In the genomic region with DNA sequence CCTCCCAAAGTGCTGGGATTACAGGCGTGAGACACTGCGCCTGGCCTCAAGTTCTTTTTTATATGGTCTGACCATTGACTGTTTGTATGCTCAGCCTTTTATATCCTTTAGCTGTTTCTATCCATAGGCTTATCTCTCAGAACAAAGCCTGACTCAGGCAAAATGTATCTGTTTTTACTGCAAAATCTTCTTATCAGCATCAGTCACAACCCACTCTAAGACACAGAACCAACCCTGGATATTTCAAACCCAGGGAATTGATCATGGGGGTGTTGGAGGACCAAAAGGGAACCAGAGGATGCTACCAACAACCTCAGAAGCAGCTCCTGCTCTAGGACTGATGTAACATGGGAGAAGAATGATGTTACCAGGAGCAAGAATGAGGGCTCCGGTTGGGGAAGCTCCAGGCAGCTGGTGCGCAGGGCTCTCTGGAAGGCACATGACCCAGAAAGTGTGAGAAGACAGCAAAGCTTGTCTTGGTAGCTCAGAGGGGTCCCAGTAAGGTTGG, we compare ENCODE assay signal across 1 cellular context.
TF ChIP-seq lines count a peak whose summit lies in the region.

No MANE protein-coding gene starts in this region.

TF ChIP-seq in K562, 482 proteins besides CTCF, POLR2A, EP300 and RAD21 (continued from another document and continues in another):
- TF ChIP-seq, protein P1, sequence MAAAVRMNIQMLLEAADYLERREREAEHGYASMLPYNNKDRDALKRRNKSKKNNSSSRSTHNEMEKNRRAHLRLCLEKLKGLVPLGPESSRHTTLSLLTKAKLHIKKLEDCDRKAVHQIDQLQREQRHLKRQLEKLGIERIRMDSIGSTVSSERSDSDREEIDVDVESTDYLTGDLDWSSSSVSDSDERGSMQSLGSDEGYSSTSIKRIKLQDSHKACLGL (CRISPR knock-in tag; IDR thresholded peaks at IDR 0.05; ENCODE audit: borderline replicate concordance, poor library complexity, severe bottlenecking), result no peak
- TF ChIP-seq CBX5 (IDR thresholded peaks at IDR 0.05; ENCODE audit: borderline replicate concordance, low read depth), result no peak
- TF ChIP-seq RHOXF2B (CRISPR knock-in tag; conservative IDR thresholded peaks at IDR 0.05), result no peak
- TF ChIP-seq HDGF (IDR thresholded peaks at IDR 0.05), result no peak
- TF ChIP-seq, protein P2, sequence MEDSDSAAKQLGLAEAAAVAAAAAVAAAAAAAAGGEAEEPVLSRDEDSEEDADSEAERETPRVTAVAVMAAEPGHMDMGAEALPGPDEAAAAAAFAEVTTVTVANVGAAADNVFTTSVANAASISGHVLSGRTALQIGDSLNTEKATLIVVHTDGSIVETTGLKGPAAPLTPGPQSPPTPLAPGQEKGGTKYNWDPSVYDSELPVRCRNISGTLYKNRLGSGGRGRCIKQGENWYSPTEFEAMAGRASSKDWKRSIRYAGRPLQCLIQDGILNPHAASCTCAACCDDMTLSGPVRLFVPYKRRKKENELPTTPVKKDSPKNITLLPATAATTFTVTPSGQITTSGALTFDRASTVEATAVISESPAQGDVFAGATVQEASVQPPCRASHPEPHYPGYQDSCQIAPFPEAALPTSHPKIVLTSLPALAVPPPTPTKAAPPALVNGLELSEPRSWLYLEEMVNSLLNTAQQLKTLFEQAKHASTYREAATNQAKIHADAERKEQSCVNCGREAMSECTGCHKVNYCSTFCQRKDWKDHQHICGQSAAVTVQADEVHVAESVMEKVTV (CRISPR knock-in tag; IDR thresholded peaks at IDR 0.05), result no peak
- TF ChIP-seq, protein P3, sequence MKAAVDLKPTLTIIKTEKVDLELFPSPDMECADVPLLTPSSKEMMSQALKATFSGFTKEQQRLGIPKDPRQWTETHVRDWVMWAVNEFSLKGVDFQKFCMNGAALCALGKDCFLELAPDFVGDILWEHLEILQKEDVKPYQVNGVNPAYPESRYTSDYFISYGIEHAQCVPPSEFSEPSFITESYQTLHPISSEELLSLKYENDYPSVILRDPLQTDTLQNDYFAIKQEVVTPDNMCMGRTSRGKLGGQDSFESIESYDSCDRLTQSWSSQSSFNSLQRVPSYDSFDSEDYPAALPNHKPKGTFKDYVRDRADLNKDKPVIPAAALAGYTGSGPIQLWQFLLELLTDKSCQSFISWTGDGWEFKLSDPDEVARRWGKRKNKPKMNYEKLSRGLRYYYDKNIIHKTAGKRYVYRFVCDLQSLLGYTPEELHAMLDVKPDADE (conservative IDR thresholded peaks at IDR 0.05; ENCODE audit: control insufficient read depth, low read depth, low read length), result no peak
- no peak for TF ChIP-seq ZNF583 (CRISPR knock-in tag; IDR thresholded peaks at IDR 0.05)
- peak; percentile 89 for TF ChIP-seq CEBPG (CRISPR knock-in tag; IDR thresholded peaks at IDR 0.05)
- peak; percentile 42 to 92; a peak in 2 of 4 replicates for TF ChIP-seq CEBPG (tag; conservative IDR thresholded peaks at IDR 0.05 in 1 of 2, IDR thresholded peaks at IDR 0.05 in 1 of 2)
- no peak for TF ChIP-seq NR3C1 (CRISPR knock-in tag; IDR thresholded peaks at IDR 0.05)
- TF ChIP-seq HEY1 (CRISPR knock-in tag; IDR thresholded peaks at IDR 0.05; ENCODE audit: borderline replicate concordance), result no peak
- no peak for TF ChIP-seq SMARCB1 (IDR thresholded peaks at IDR 0.05; ENCODE audit: insufficient read length, low read depth)
- TF ChIP-seq ZNF146 (CRISPR knock-in tag; IDR thresholded peaks at IDR 0.05; ENCODE audit: unreplicated experiment), result no peak
- TF ChIP-seq ASH1L (IDR thresholded peaks at IDR 0.05; ENCODE audit: borderline replicate concordance, low read depth, partially characterized antibody), result no peak
- no peak for TF ChIP-seq LARP7 (IDR thresholded peaks at IDR 0.05)
- TF ChIP-seq, protein P4, sequence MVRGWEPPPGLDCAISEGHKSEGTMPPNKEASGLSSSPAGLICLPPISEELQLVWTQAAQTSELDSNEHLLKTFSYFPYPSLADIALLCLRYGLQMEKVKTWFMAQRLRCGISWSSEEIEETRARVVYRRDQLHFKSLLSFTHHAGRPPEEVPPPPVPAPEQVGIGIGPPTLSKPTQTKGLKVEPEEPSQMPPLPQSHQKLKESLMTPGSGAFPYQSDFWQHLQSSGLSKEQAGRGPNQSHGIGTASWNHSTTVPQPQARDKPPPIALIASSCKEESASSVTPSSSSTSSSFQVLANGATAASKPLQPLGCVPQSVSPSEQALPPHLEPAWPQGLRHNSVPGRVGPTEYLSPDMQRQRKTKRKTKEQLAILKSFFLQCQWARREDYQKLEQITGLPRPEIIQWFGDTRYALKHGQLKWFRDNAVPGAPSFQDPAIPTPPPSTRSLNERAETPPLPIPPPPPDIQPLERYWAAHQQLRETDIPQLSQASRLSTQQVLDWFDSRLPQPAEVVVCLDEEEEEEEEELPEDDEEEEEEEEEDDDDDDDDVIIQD (CRISPR knock-in tag; IDR thresholded peaks at IDR 0.05), result no peak
- TF ChIP-seq ZNF436 (CRISPR knock-in tag; IDR thresholded peaks at IDR 0.05), result no peak
- TF ChIP-seq HNRNPK (IDR thresholded peaks at IDR 0.05; ENCODE audit: low read depth, low read length, poor library complexity, severe bottlenecking), result no peak
- TF ChIP-seq TEAD1 (CRISPR knock-in tag; IDR thresholded peaks at IDR 0.05), result no peak
- TF ChIP-seq, protein P5, sequence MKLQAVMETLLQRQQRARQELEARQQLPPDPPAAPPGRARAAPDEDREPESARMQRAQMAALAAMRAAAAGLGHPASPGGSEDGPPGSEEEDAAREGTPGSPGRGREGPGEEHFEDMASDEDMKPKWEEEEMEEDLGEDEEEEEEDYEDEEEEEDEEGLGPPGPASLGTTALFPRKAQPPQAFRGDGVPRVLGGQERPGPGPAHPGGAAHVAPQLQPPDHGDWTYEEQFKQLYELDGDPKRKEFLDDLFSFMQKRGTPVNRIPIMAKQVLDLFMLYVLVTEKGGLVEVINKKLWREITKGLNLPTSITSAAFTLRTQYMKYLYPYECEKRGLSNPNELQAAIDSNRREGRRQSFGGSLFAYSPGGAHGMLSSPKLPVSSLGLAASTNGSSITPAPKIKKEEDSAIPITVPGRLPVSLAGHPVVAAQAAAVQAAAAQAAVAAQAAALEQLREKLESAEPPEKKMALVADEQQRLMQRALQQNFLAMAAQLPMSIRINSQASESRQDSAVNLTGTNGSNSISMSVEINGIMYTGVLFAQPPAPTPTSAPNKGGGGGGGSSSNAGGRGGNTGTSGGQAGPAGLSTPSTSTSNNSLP (IDR thresholded peaks at IDR 0.05; ENCODE audit: borderline replicate concordance, low read depth, low read length), result 0 out of 2 replicates have a peak, but pooled peaks have one; percentile 66
- TF ChIP-seq, protein P6, sequence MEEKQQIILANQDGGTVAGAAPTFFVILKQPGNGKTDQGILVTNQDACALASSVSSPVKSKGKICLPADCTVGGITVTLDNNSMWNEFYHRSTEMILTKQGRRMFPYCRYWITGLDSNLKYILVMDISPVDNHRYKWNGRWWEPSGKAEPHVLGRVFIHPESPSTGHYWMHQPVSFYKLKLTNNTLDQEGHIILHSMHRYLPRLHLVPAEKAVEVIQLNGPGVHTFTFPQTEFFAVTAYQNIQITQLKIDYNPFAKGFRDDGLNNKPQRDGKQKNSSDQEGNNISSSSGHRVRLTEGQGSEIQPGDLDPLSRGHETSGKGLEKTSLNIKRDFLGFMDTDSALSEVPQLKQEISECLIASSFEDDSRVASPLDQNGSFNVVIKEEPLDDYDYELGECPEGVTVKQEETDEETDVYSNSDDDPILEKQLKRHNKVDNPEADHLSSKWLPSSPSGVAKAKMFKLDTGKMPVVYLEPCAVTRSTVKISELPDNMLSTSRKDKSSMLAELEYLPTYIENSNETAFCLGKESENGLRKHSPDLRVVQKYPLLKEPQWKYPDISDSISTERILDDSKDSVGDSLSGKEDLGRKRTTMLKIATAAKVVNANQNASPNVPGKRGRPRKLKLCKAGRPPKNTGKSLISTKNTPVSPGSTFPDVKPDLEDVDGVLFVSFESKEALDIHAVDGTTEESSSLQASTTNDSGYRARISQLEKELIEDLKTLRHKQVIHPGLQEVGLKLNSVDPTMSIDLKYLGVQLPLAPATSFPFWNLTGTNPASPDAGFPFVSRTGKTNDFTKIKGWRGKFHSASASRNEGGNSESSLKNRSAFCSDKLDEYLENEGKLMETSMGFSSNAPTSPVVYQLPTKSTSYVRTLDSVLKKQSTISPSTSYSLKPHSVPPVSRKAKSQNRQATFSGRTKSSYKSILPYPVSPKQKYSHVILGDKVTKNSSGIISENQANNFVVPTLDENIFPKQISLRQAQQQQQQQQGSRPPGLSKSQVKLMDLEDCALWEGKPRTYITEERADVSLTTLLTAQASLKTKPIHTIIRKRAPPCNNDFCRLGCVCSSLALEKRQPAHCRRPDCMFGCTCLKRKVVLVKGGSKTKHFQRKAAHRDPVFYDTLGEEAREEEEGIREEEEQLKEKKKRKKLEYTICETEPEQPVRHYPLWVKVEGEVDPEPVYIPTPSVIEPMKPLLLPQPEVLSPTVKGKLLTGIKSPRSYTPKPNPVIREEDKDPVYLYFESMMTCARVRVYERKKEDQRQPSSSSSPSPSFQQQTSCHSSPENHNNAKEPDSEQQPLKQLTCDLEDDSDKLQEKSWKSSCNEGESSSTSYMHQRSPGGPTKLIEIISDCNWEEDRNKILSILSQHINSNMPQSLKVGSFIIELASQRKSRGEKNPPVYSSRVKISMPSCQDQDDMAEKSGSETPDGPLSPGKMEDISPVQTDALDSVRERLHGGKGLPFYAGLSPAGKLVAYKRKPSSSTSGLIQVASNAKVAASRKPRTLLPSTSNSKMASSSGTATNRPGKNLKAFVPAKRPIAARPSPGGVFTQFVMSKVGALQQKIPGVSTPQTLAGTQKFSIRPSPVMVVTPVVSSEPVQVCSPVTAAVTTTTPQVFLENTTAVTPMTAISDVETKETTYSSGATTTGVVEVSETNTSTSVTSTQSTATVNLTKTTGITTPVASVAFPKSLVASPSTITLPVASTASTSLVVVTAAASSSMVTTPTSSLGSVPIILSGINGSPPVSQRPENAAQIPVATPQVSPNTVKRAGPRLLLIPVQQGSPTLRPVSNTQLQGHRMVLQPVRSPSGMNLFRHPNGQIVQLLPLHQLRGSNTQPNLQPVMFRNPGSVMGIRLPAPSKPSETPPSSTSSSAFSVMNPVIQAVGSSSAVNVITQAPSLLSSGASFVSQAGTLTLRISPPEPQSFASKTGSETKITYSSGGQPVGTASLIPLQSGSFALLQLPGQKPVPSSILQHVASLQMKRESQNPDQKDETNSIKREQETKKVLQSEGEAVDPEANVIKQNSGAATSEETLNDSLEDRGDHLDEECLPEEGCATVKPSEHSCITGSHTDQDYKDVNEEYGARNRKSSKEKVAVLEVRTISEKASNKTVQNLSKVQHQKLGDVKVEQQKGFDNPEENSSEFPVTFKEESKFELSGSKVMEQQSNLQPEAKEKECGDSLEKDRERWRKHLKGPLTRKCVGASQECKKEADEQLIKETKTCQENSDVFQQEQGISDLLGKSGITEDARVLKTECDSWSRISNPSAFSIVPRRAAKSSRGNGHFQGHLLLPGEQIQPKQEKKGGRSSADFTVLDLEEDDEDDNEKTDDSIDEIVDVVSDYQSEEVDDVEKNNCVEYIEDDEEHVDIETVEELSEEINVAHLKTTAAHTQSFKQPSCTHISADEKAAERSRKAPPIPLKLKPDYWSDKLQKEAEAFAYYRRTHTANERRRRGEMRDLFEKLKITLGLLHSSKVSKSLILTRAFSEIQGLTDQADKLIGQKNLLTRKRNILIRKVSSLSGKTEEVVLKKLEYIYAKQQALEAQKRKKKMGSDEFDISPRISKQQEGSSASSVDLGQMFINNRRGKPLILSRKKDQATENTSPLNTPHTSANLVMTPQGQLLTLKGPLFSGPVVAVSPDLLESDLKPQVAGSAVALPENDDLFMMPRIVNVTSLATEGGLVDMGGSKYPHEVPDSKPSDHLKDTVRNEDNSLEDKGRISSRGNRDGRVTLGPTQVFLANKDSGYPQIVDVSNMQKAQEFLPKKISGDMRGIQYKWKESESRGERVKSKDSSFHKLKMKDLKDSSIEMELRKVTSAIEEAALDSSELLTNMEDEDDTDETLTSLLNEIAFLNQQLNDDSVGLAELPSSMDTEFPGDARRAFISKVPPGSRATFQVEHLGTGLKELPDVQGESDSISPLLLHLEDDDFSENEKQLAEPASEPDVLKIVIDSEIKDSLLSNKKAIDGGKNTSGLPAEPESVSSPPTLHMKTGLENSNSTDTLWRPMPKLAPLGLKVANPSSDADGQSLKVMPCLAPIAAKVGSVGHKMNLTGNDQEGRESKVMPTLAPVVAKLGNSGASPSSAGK (IDR thresholded peaks at IDR 0.05), result peak; percentile 49; the same call in 1 of the 2 replicates
- TF ChIP-seq, protein P7, sequence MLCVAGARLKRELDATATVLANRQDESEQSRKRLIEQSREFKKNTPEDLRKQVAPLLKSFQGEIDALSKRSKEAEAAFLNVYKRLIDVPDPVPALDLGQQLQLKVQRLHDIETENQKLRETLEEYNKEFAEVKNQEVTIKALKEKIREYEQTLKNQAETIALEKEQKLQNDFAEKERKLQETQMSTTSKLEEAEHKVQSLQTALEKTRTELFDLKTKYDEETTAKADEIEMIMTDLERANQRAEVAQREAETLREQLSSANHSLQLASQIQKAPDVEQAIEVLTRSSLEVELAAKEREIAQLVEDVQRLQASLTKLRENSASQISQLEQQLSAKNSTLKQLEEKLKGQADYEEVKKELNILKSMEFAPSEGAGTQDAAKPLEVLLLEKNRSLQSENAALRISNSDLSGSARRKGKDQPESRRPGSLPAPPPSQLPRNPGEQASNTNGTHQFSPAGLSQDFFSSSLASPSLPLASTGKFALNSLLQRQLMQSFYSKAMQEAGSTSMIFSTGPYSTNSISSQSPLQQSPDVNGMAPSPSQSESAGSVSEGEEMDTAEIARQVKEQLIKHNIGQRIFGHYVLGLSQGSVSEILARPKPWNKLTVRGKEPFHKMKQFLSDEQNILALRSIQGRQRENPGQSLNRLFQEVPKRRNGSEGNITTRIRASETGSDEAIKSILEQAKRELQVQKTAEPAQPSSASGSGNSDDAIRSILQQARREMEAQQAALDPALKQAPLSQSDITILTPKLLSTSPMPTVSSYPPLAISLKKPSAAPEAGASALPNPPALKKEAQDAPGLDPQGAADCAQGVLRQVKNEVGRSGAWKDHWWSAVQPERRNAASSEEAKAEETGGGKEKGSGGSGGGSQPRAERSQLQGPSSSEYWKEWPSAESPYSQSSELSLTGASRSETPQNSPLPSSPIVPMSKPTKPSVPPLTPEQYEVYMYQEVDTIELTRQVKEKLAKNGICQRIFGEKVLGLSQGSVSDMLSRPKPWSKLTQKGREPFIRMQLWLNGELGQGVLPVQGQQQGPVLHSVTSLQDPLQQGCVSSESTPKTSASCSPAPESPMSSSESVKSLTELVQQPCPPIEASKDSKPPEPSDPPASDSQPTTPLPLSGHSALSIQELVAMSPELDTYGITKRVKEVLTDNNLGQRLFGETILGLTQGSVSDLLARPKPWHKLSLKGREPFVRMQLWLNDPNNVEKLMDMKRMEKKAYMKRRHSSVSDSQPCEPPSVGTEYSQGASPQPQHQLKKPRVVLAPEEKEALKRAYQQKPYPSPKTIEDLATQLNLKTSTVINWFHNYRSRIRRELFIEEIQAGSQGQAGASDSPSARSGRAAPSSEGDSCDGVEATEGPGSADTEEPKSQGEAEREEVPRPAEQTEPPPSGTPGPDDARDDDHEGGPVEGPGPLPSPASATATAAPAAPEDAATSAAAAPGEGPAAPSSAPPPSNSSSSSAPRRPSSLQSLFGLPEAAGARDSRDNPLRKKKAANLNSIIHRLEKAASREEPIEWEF (CRISPR knock-in tag; IDR thresholded peaks at IDR 0.05), result no peak
- no peak for TF ChIP-seq GATA2 (CRISPR knock-in tag; IDR thresholded peaks at IDR 0.05)
